Comparison of ENCODE assay signal across 13 cellular contexts in the genomic region with DNA sequence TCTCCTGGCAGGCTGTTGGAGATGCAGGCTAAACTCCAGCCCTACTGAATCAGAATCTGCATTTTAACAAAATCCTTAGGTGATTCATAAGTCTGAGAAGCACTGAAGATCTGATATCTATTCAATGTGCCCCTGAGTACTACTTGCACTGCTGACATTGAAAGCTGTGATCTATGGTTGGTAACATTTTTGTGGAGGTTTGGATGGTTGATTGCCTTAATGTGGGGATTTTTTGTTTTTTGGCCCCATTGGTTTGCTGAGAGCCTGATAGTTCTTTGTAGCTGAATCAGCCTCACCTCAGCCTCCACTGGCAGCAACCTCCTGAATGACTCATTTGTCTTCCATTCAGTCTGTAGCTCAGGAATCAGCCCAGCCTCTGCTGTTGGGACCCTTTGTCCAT. TPM values are rescaled to one million over a fixed set of nuclear protein-coding genes. Genes with fewer than 3 reads are reported as not detected.
A peak's percentile ranks its signal among the peaks of the same experiment; 100 is the strongest.
DNase-seq lines count a peak whose midpoint lies in the region; ATAC-seq, FAIRE-seq and TF ChIP-seq lines count a peak whose summit lies in the region.
"Had no signal": no experiment of that assay in that cellular context is flagged by ENCODE, and none has a peak within 500 bp of the region (broad histone marks: within the 10 kb centered on the region; RNA-seq: fewer than 3 reads in every experiment).

No MANE protein-coding gene starts in this region.

- H3K27me3 Mint-ChIP-seq in MCF 10A (ENCODE audit: insufficient read depth, unreplicated experiment) (no peaks in the 10 kb centered on the region), progenitor cell of endocrine pancreas (no peaks in the 10 kb centered on the region)
- H3K27me3 Mint-ChIP-seq in activated CD4-positive, alpha-beta memory T cell treated with anti-CD3 and anti-CD28 coated beads for 36 hours: no peaks in the 10 kb centered on the region
- H3K27me3 Mint-ChIP-seq: IgD-negative memory B cell had no signal

- ATAC-seq in pancreas: no peak

- FAIRE-seq in pancreas (lab: Jason Lieb, UNC): no peak
- FAIRE-seq: H1, TTC549 had no signal

- H3K27ac Mint-ChIP-seq in MCF 10A (ENCODE audit: low read depth, unreplicated experiment) (peak overlapping the region; percentile 36), progenitor cell of endocrine pancreas (no peak overlapping the region)
- peak overlapping the region; percentile 68 for H3K27ac Mint-ChIP-seq in activated CD4-positive, alpha-beta memory T cell treated with anti-CD3 and anti-CD28 coated beads for 36 hours
- H3K27ac Mint-ChIP-seq: IgD-negative memory B cell had no signal

- TF ChIP-seq POLR2A in breast epithelium (IDR thresholded peaks at IDR 0.05): no peak

- BruUV-seq in MCF 10A (replicated peaks; lab: Mats Ljungman, UMichigan): no TSS peak

- no peaks in the 10 kb centered on the region for H3K27me3 ChIP-seq in breast epithelium
- no peaks in the 10 kb centered on the region for H3K27me3 ChIP-seq in subcutaneous abdominal adipose tissue (ENCODE audit: control insufficient read depth in 5 of 5, insufficient read depth in 4 of 5, low read length in 5 of 5)
- H3K27me3 ChIP-seq in pancreas: no peaks in the 10 kb centered on the region
- H3K27me3 ChIP-seq: BLaER1, Peyer's patch had no signal

- H3K27ac ChIP-seq in breast epithelium (no peak overlapping the region), subcutaneous abdominal adipose tissue (ENCODE audit: low read depth, low read length) (peak overlapping the region; percentile 15), pancreas (no peak overlapping the region)
- H3K27ac ChIP-seq: BLaER1, Peyer's patch had no signal

- H3K4me1 Mint-ChIP-seq in MCF 10A (ENCODE audit: insufficient read depth, unreplicated experiment) (peaks cover 28% of the 10 kb centered on the region), progenitor cell of endocrine pancreas (ENCODE audit: low read depth) (peaks cover 1% of the 10 kb centered on the region)
- H3K4me1 Mint-ChIP-seq in activated CD4-positive, alpha-beta memory T cell treated with anti-CD3 and anti-CD28 coated beads for 36 hours (ENCODE audit: low read depth): peaks cover 51% of the 10 kb centered on the region

- CTCF ChIA-PET in MCF 10A (lab: Yijun Ruan, JAX): interaction anchor here (0.8 kb wide), 1 partner anchor 1233 kb away, joined by 3 read pairs; no protein-coding TSS in a partner anchor
- CTCF ChIA-PET in activated CD4-positive, alpha-beta memory T cell treated with anti-CD3 and anti-CD28 coated beads for 36 hours (lab: Charles Lee): interaction anchor here (0.8 to 1.3 kb wide), 2 partner anchors 17 to 22 kb away, joined by 3 to 6 read pairs; no protein-coding TSS in a partner anchor

- H3K36me3 Mint-ChIP-seq in MCF 10A (ENCODE audit: insufficient read depth, unreplicated experiment): peaks cover 7% of the 10 kb centered on the region
- no peaks in the 10 kb centered on the region for H3K36me3 Mint-ChIP-seq in activated CD4-positive, alpha-beta memory T cell treated with anti-CD3 and anti-CD28 coated beads for 36 hours
- peaks cover 1% of the 10 kb centered on the region for H3K36me3 Mint-ChIP-seq in progenitor cell of endocrine pancreas (ENCODE audit: insufficient read depth)
- H3K36me3 Mint-ChIP-seq: IgD-negative memory B cell had no signal

- POLR2A ChIA-PET in MCF 10A (lab: Yijun Ruan, JAX): no interaction called here
- POLR2A ChIA-PET in activated CD4-positive, alpha-beta memory T cell treated with anti-CD3 and anti-CD28 coated beads for 36 hours (lab: Charles Lee): interaction anchor here (0.7 to 1.8 kb wide), 4 partner anchors 10 to 51 kb away, joined by 3 to 5 read pairs (median 4); no protein-coding TSS in a partner anchor

- H3K9me3 Mint-ChIP-seq in MCF 10A (ENCODE audit: unreplicated experiment) (no peaks in the 10 kb centered on the region), progenitor cell of endocrine pancreas (ENCODE audit: low read depth) (no peaks in the 10 kb centered on the region)
- H3K9me3 Mint-ChIP-seq in activated CD4-positive, alpha-beta memory T cell treated with anti-CD3 and anti-CD28 coated beads for 36 hours: no peaks in the 10 kb centered on the region
- H3K9me3 Mint-ChIP-seq: IgD-negative memory B cell had no signal

- H3K4me3 ChIP-seq in breast epithelium (no peak overlapping the region), fibroblast of mammary gland (ENCODE audit: control insufficient read depth, low read depth, low read length) (no peak overlapping the region), subcutaneous abdominal adipose tissue (ENCODE audit: low read depth in 1 of 5, low read length in 5 of 5) (no peak overlapping the region), pancreas (no peak overlapping the region)
- H3K4me3 ChIP-seq: BLaER1, Peyer's patch had no signal

- H3K4me3 Mint-ChIP-seq in MCF 10A (ENCODE audit: unreplicated experiment): no peak overlapping the region
- H3K4me3 Mint-ChIP-seq in activated CD4-positive, alpha-beta memory T cell treated with anti-CD3 and anti-CD28 coated beads for 36 hours: no peak overlapping the region
- no peak overlapping the region for H3K4me3 Mint-ChIP-seq in progenitor cell of endocrine pancreas (ENCODE audit: low read depth)
- H3K4me3 Mint-ChIP-seq: IgD-negative memory B cell had no signal

- H3K9ac ChIP-seq in subcutaneous abdominal adipose tissue (ENCODE audit: low read length in 5 of 5): no peak overlapping the region
- H3K9ac ChIP-seq: BLaER1 had no signal

- H3K36me3 ChIP-seq in breast epithelium (no peaks in the 10 kb centered on the region), subcutaneous abdominal adipose tissue (ENCODE audit: control insufficient read depth in 5 of 5, insufficient read depth in 5 of 5, low read length in 5 of 5) (no peaks in the 10 kb centered on the region), pancreas (no peaks in the 10 kb centered on the region)
- H3K36me3 ChIP-seq: BLaER1, Peyer's patch had no signal

- H3K9me3 ChIP-seq in breast epithelium (no peaks in the 10 kb centered on the region), subcutaneous abdominal adipose tissue (ENCODE audit: control insufficient read depth in 5 of 5, low read length in 5 of 5) (no peaks in the 10 kb centered on the region), pancreas (no peaks in the 10 kb centered on the region)
- H3K9me3 ChIP-seq: BLaER1, Peyer's patch had no signal

- intact Hi-C loops in MCF 10A (cut with micrococcal nuclease) (no loop called here), breast epithelium (cut with DNase I; ENCODE audit: low total_unique reads) (no loop called here), pancreas (cut with DNase I) (no loop called here)
- intact Hi-C loops in activated CD4-positive, alpha-beta memory T cell treated with anti-CD3 and anti-CD28 coated beads for 36 hours (cut with micrococcal nuclease): no loop called here

- no peaks in the 10 kb centered on the region for H3K4me1 ChIP-seq in breast epithelium
- peaks cover 0 to 40% (median 15%) of the 10 kb centered on the region in 5 donors for H3K4me1 ChIP-seq in subcutaneous abdominal adipose tissue (ENCODE audit: control insufficient read depth in 5 of 5, insufficient read depth in 5 of 5, low read length in 5 of 5)
- no peaks in the 10 kb centered on the region for H3K4me1 ChIP-seq in pancreas
- H3K4me1 ChIP-seq: Peyer's patch had no signal

- TF ChIP-seq CTCF in MCF 10A (IDR thresholded peaks at IDR 0.05; ENCODE audit: unreplicated experiment) (no peak), breast epithelium (IDR thresholded peaks at IDR 0.05) (no peak), fibroblast of mammary gland (conservative IDR thresholded peaks at IDR 0.05; ENCODE audit: control insufficient read depth, insufficient read depth, low read depth, low read length) (no peak), progenitor cell of endocrine pancreas (IDR thresholded peaks at IDR 0.05; ENCODE audit: unreplicated experiment) (no peak), pancreas (IDR thresholded peaks at IDR 0.05) (no peak)

- peak; percentile 36 for DNase-seq in MCF 10A (ENCODE audit: unreplicated experiment)
- no peak for DNase-seq in breast epithelium (ENCODE audit: low spot score in 2 of 2)
- peak; percentile 60 for DNase-seq in activated CD4-positive, alpha-beta memory T cell treated with anti-CD3 and anti-CD28 coated beads for 36 hours
- DNase-seq in fibroblast of mammary gland (ENCODE audit: low read depth): peak; percentile 64
- no peak for DNase-seq in progenitor cell of endocrine pancreas (ENCODE audit: low spot score, unreplicated experiment)
- DNase-seq in NCI-H1930 (lab: John Stamatoyannopoulos, UW): no peak
- DNase-seq in pancreas: no peak
- DNase-seq: Peyer's patch had no signal

RNA-seq across cellular contexts. Expression of a gene that starts 14.7 kb away (rescaled TPM):
- total RNA-seq in MCF 10A (2022): not detected in 2 replicates
- total RNA-seq in breast epithelium: 1 to 10 TPM; 1.6 to 2.4 (median 1.6) TPM
- 1 to 10 TPM; 4.0 to 4.4 TPM for total RNA-seq in activated CD4-positive, alpha-beta memory T cell treated with anti-CD3 and anti-CD28 coated beads for 36 hours
- total RNA-seq in progenitor cell of endocrine pancreas: 1.6 and 1.7 TPM in 2 replicates
- total RNA-seq in pancreas: 1 to 10 TPM in 1 of 6 donors, under 1 TPM in 4, not detected in 1; 0.32 to 1.3 (median 0.46) TPM
- polyA plus RNA-seq in pancreas: 1 to 10 TPM in 1 of 2 donors, under 1 TPM in 1; 0.30 to 1.0 TPM

Comparison
In these comparisons a context has a peak if more than half of its experiments do, and no peak if none do; other contexts are left out.
1. DNase-seq: peak in MCF 10A (single experiment), activated CD4-positive, alpha-beta memory T cell treated with anti-CD3 and anti-CD28 coated beads for 36 hours (single experiment) and fibroblast of mammary gland (single experiment); none in breast epithelium (0 of 2), progenitor cell of endocrine pancreas (single experiment), NCI-H1930 (0 of 2) and pancreas (0 of 6).